ENCODE assay signal across 1 cellular context in the genomic region with DNA sequence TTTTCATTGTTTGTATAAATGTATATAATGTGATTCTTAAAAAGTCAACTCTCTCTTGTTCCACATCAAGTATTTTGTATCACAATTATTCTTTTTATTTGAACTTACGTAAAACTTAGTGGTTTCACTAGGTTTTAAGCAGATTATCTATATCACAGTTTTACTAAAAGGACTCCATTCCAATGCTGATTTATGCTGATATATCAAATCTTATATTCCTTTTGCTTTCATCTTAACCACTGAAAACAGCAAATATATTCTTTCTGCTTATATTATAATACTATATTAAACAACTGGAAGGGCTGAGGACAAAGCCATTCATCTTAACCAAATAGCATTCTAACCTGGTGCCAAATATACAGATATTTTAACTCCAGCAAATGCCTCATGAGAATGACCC.
TF ChIP-seq lines count a peak whose summit lies in the region.

No MANE protein-coding gene starts in this region.

TF ChIP-seq in K562, 482 proteins besides CTCF, POLR2A, EP300 and RAD21:
- TF ChIP-seq ID3 (CRISPR knock-in tag; IDR thresholded peaks at IDR 0.05) (no peak), ID3 (tag; IDR thresholded peaks at IDR 0.05) (no peak), ZNF316 (IDR thresholded peaks at IDR 0.05) (peak; percentile 77), C11orf30 (IDR thresholded peaks at IDR 0.05; ENCODE audit: low read depth) (peak; percentile 57; the same call in 1 of the 2 replicates)
